7 cellular contexts compared by ENCODE assay signal in genomic region chr14:19061689-19062450, GRCh38.
DNase-seq lines count a peak whose midpoint lies in the region; ATAC-seq and TF ChIP-seq lines count a peak whose summit lies in the region.
"Not testable (repeated sequence)": the region's sequence is repeated elsewhere in the genome, so short reads cannot be mapped to it uniquely, and the experiment has no call there.

No MANE protein-coding gene starts in this region.

- not testable (repeated sequence) for H2AFZ ChIP-seq in HCT116 (ENCODE audit: low read depth, low read length, poor library complexity, severe bottlenecking)

- H3K4me1 Mint-ChIP-seq in stimulated activated effector memory CD8-positive, alpha-beta T cell treated with anti-CD3 and anti-CD28 coated beads, Interleukin-12 subunit alpha, Interleukin-12 subunit beta, amount 100 ng/mL, for 72 hours = not testable (repeated sequence)

- not testable (repeated sequence) for H3K4me3 Mint-ChIP-seq in stimulated activated effector memory CD8-positive, alpha-beta T cell treated with anti-CD3 and anti-CD28 coated beads, Interleukin-12 subunit alpha, Interleukin-12 subunit beta, amount 100 ng/mL, for 72 hours

- not testable (repeated sequence) for H3K9me3 Mint-ChIP-seq in stimulated activated effector memory CD8-positive, alpha-beta T cell treated with anti-CD3 and anti-CD28 coated beads, Interleukin-12 subunit alpha, Interleukin-12 subunit beta, amount 100 ng/mL, for 72 hours

- in situ Hi-C loops in Panc1 (cut with HindIII; ENCODE audit: low pct_unique_long_range_greater_than_20kb, low sequenced_read_pairs) = not testable (repeated sequence)

- not testable (repeated sequence) for TF ChIP-seq RAD21 in HCT116 (IDR thresholded peaks at IDR 0.05; ENCODE audit: low read depth)

- not testable (repeated sequence) for TF ChIP-seq CTCF in HCT116 (IDR thresholded peaks at IDR 0.05 in 2 of 3, conservative IDR thresholded peaks at IDR 0.05 in 1 of 3; ENCODE audit: borderline replicate concordance in 1 of 3, insufficient read depth in 1 of 3, low read depth in 2 of 3, low read length in 2 of 3); Panc1 (IDR thresholded peaks at IDR 0.05); body of pancreas (IDR thresholded peaks at IDR 0.05); lung (IDR thresholded peaks at IDR 0.05; ENCODE audit: control extremely low read depth, extremely low read depth)

- not testable (repeated sequence) for H4K20me1 ChIP-seq in HCT116 (ENCODE audit: insufficient read depth)

- not testable (repeated sequence) for H3K9me3 ChIP-seq in HCT116 (ENCODE audit: control insufficient read depth in 1 of 2, insufficient read depth in 1 of 2, low read depth in 1 of 2, low read length in 2 of 2); Panc1 (ENCODE audit: control insufficient read depth, insufficient read depth, low read depth, low read length); body of pancreas; lung (ENCODE audit: control insufficient read depth in 2 of 2, insufficient read depth in 1 of 2, low read length in 1 of 2)

- peak; percentile 96 for ATAC-seq in GM18508 (IDR thresholded peaks at IDR 0.05; ENCODE audit: insufficient read depth, unreplicated experiment)
- ATAC-seq in HCT116 = peak; percentile 87
- peak; percentile 100 for ATAC-seq in Panc1
- ATAC-seq in body of pancreas = peak; percentile 86
- ATAC-seq in left cardiac atrium = peak; percentile 48 to 82
- ATAC-seq in lung (ENCODE audit: insufficient read depth, low FRiP score) = peak; percentile 19
- ATAC-seq in stimulated activated effector memory CD8-positive, alpha-beta T cell treated with anti-CD3 and anti-CD28 coated beads, Interleukin-12 subunit alpha, Interleukin-12 subunit beta, amount 100 ng/mL, for 72 hours = peak; percentile 53

- no CpG with 5 or more reads among the region's 34 CpGs for WGBS in body of pancreas, 2 donors
- WGBS in lung, 2 donors = no CpG with 5 or more reads among the region's 34 CpGs

- H3K27ac ChIP-seq in HCT116 (ENCODE audit: low read depth, low read length); Panc1 (ENCODE audit: low read length); body of pancreas; lung (ENCODE audit: low read depth in 1 of 2, low read length in 1 of 2): not testable (repeated sequence)

- POLR2A ChIA-PET in HCT116 (lab: Charles Lee); Panc1 (lab: Charles Lee): not testable (repeated sequence)

- intact Hi-C loops in HCT116 (cut with micrococcal nuclease); Panc1 (cut with micrococcal nuclease; ENCODE audit: unreplicated experiment); body of pancreas (cut with DNase I); left cardiac atrium (cut with DNase I): not testable (repeated sequence)

- not testable (repeated sequence) for H3K4me2 ChIP-seq in HCT116 (ENCODE audit: low read length)

- not testable (repeated sequence) for H3K4me1 ChIP-seq in HCT116 (ENCODE audit: control insufficient read depth in 1 of 2, insufficient read depth in 2 of 2, low read length in 2 of 2); Panc1 (ENCODE audit: control insufficient read depth, insufficient read depth, low read length); body of pancreas; lung (ENCODE audit: control insufficient read depth in 2 of 2, insufficient read depth in 2 of 2, low read length in 2 of 2)

- H3K79me2 ChIP-seq in HCT116 (ENCODE audit: insufficient read depth, low read length) = not testable (repeated sequence)

- DNase-seq in HCT116 (ENCODE audit: low read depth, low spot score); Panc1 (ENCODE audit: low read depth, low spot score); body of pancreas; left cardiac atrium; lung (ENCODE audit: low spot score); stimulated activated effector memory CD8-positive, alpha-beta T cell treated with anti-CD3 and anti-CD28 coated beads, Interleukin-12 subunit alpha, Interleukin-12 subunit beta, amount 100 ng/mL, for 72 hours (ENCODE audit: low spot score in 2 of 2): not testable (repeated sequence)

- CTCF ChIA-PET in HCT116 (lab: Charles Lee); Panc1 (lab: Charles Lee): not testable (repeated sequence)

- not testable (repeated sequence) for H3K36me3 Mint-ChIP-seq in stimulated activated effector memory CD8-positive, alpha-beta T cell treated with anti-CD3 and anti-CD28 coated beads, Interleukin-12 subunit alpha, Interleukin-12 subunit beta, amount 100 ng/mL, for 72 hours

- not testable (repeated sequence) for H3K27me3 ChIP-seq in HCT116 (ENCODE audit: insufficient read depth, low read length); Panc1 (ENCODE audit: control insufficient read depth, insufficient read depth, low read length); body of pancreas; lung (ENCODE audit: control insufficient read depth, insufficient read depth)

- not testable (repeated sequence) for TF ChIP-seq POLR2A in HCT116 (IDR thresholded peaks at IDR 0.05; ENCODE audit: borderline replicate concordance, extremely low read depth, insufficient read depth, insufficient read length); body of pancreas (IDR thresholded peaks at IDR 0.05)

- H3K27ac Mint-ChIP-seq in stimulated activated effector memory CD8-positive, alpha-beta T cell treated with anti-CD3 and anti-CD28 coated beads, Interleukin-12 subunit alpha, Interleukin-12 subunit beta, amount 100 ng/mL, for 72 hours = not testable (repeated sequence)

- RAD21 ChIA-PET in HCT116 (lab: Charles Lee; ENCODE audit: low non-redundant PET in 1 of 2, low total read pairs in 2 of 2, uncharacterized antibody in 2 of 2, unreplicated experiment in 2 of 2) = not testable (repeated sequence)

- H3K9ac ChIP-seq in HCT116 (ENCODE audit: low read length) = not testable (repeated sequence)

- H3K4me3 ChIP-seq in HCT116 (replicated peaks in 1 of 2; ENCODE audit: low read depth in 1 of 2, low read length in 2 of 2); Panc1 (ENCODE audit: low read depth in 2 of 2, low read length in 2 of 2); body of pancreas; lung: not testable (repeated sequence)

- not testable (repeated sequence) for H3K9me2 ChIP-seq in HCT116 (ENCODE audit: insufficient read depth)

- H3K36me3 ChIP-seq in HCT116 (ENCODE audit: control insufficient read depth in 1 of 2, insufficient read depth in 2 of 2, low read length in 2 of 2); Panc1 (ENCODE audit: control insufficient read depth, insufficient read depth, low read length); body of pancreas (replicated peaks in 1 of 2; ENCODE audit: insufficient read depth in 1 of 2, low read depth in 2 of 2); lung (ENCODE audit: control insufficient read depth in 2 of 2, insufficient read depth in 2 of 2, low read length in 2 of 2): not testable (repeated sequence)

- not testable (repeated sequence) for BruUV-seq in HCT116 (replicated peaks; lab: Mats Ljungman, UMichigan)
- TSS peak; percentile 96 for BruUV-seq in Panc1 (replicated peaks; lab: Mats Ljungman, UMichigan)

Comparison
In these comparisons a context has a peak if more than half of its experiments do, and no peak if none do; other contexts are left out.
1. ATAC-seq: peak in every context shown above with its lines; median percentile 100 in Panc1; 96 in GM18508; 87 in HCT116; 86 in body of pancreas; 65 in left cardiac atrium; 53 in stimulated activated effector memory CD8-positive, alpha-beta T cell treated with anti-CD3 and anti-CD28 coated beads, Interleukin-12 subunit alpha, Interleukin-12 subunit beta, amount 100 ng/mL, for 72 hours; 19 in lung.